Comparison of ENCODE assay signal across 30 cellular contexts in genomic region chr4:63788271-63788670, GRCh38.
"Had no signal": no experiment of that assay in that cellular context is flagged by ENCODE, and none has a peak within 500 bp of the region (broad histone marks: within the 10 kb centered on the region; RNA-seq: fewer than 3 reads in every experiment).

No MANE protein-coding gene starts in this region.

- H3K36me3 ChIP-seq: cardiac muscle cell, esophagus muscularis mucosa, heart left ventricle had no signal

- ATAC-seq: activated CD4-positive, alpha-beta T cell treated with anti-CD3 and anti-CD28 coated beads for 36 hours; activated CD8-positive, alpha-beta memory T cell treated with anti-CD3 and anti-CD28 coated beads, Interleukin-2, amount 10 ng/mL, durations not matched to agents 7 days and 5 days; activated CD8-positive, alpha-beta T cell treated with anti-CD3 and anti-CD28 coated beads, Interleukin-2, amount 10 ng/mL, durations not matched to agents 7 days and 5 days; activated naive CD8-positive, alpha-beta T cell treated with anti-CD3 and anti-CD28 coated beads, Interleukin-2, amount 50 U/mL, for 24 hours; body of pancreas; effector memory CD8-positive, alpha-beta T cell; heart left ventricle; T-cell had no signal

- FAIRE-seq: frontal cortex had no signal

- DNase-seq: activated CD4-positive, alpha-beta memory T cell treated with anti-CD3 and anti-CD28 coated beads for 36 hours; activated CD4-positive, alpha-beta T cell treated with anti-CD3 and anti-CD28 coated beads for 36 hours; activated CD4-positive, alpha-beta T cell treated with anti-CD3 and anti-CD28 coated beads, Interleukin-2, amount 10 ng/mL, durations not matched to agents 24 days and 14 days; activated CD4-positive, CD25-positive, alpha-beta regulatory T cell; activated CD4-positive, CD25-positive, alpha-beta regulatory T cell treated with anti-CD3 and anti-CD28 coated beads, Interleukin-2, amount 50 U/mL, for 72 hours; activated CD8-positive, alpha-beta memory T cell treated with anti-CD3 and anti-CD28 coated beads, Interleukin-2, amount 10 ng/mL, durations not matched to agents 7 days and 5 days; activated CD8-positive, alpha-beta memory T cell treated with anti-CD3 and anti-CD28 coated beads, Interleukin-2, amount 50 U/mL, for 4 hours; activated CD8-positive, alpha-beta T cell treated with anti-CD3 and anti-CD28 coated beads, Interleukin-2, amount 10 ng/mL, durations not matched to agents 7 days and 5 days; activated effector memory CD4-positive, alpha-beta T cell treated with anti-CD3 and anti-CD28 coated beads, Interleukin-2, amount 50 U/mL, for 16 hours; activated naive CD4-positive, alpha-beta T cell treated with anti-CD3 and anti-CD28 coated beads for 36 hours; activated naive CD8-positive, alpha-beta T cell treated with anti-CD3 and anti-CD28 coated beads for 36 hours; activated naive CD8-positive, alpha-beta T cell treated with anti-CD3 and anti-CD28 coated beads, Interleukin-2, amount 50 U/mL, for 24 hours; activated T-cell treated with anti-CD3 and anti-CD28 coated beads, Interleukin-2, amount 50 U/mL, for 1 hour; activated T-cell treated with anti-CD3 and anti-CD28 coated beads, Interleukin-2, amount 50 U/mL, for 48 hours; adrenal gland; amygdala; aorta; body of pancreas; central memory CD4-positive, alpha-beta T cell; cortex of kidney; dermis blood vessel endothelial cell; effector CD4-positive, alpha-beta T cell; effector memory CD8-positive, alpha-beta T cell; erythroblast; heart left ventricle; T-cell; T1000 had no signal

- H3K27ac ChIP-seq: adrenal gland, body of pancreas, cardiac muscle cell, esophagus muscularis mucosa, heart left ventricle had no signal

- H3K4me1 ChIP-seq: adrenal gland, body of pancreas, esophagus muscularis mucosa, heart left ventricle had no signal

- H3K27me3 ChIP-seq: adrenal gland, body of pancreas, cardiac muscle cell, esophagus muscularis mucosa, heart left ventricle had no signal

- H3K4me3 ChIP-seq: adrenal gland, body of pancreas, cardiac muscle cell, esophagus muscularis mucosa, heart left ventricle had no signal

- H3K9me3 ChIP-seq: adrenal gland, body of pancreas, esophagus muscularis mucosa, heart left ventricle had no signal
